19 cellular contexts compared by ENCODE assay signal in genomic region chr11:27599217-27599616, GRCh38.
"Had no signal": no experiment of that assay in that cellular context is flagged by ENCODE, and none has a peak within 500 bp of the region (broad histone marks: within the 10 kb centered on the region; RNA-seq: fewer than 3 reads in every experiment).

No MANE protein-coding gene starts in this region.

- H3K4me3 Mint-ChIP-seq: activated CD8-positive, alpha-beta memory T cell treated with anti-CD3 and anti-CD28 coated beads, Interleukin-2, amount 10 ng/mL, durations not matched to agents 7 days and 5 days; activated naive CD8-positive, alpha-beta T cell; activated T-cell treated with anti-CD3 and anti-CD28 coated beads, Interleukin-2, amount 50 U/mL, for 4 hours; brain; effector memory CD8-positive, alpha-beta T cell; immature natural killer cell; naive thymus-derived CD8-positive, alpha-beta T cell had no signal

- H3K9me3 Mint-ChIP-seq: activated T-cell treated with anti-CD3 and anti-CD28 coated beads, Interleukin-2, amount 50 U/mL, for 4 hours; brain; effector memory CD8-positive, alpha-beta T cell had no signal

- DNase-seq: activated CD4-positive, alpha-beta T cell treated with anti-CD3 and anti-CD28 coated beads, Interleukin-2, amount 50 U/mL, for 48 hours; activated CD4-positive, CD25-positive, alpha-beta regulatory T cell treated with anti-CD3 and anti-CD28 coated beads, Interleukin-2, amount 50 U/mL, for 72 hours; activated CD8-positive, alpha-beta memory T cell treated with anti-CD3 and anti-CD28 coated beads, Interleukin-2, amount 10 ng/mL, durations not matched to agents 7 days and 5 days; activated effector memory CD4-positive, alpha-beta T cell treated with anti-CD3 and anti-CD28 coated beads, Interleukin-2, amount 50 U/mL, for 16 hours; activated T-cell treated with anti-CD3 and anti-CD28 coated beads, Interleukin-2, amount 50 U/mL, for 4 hours; amygdala; effector memory CD8-positive, alpha-beta T cell; hippocampal formation; immature natural killer cell; left cardiac atrium; mucosa of descending colon; naive thymus-derived CD8-positive, alpha-beta T cell; right cardiac atrium; small intestine; thyroid gland; uterus had no signal

- H3K4me1 Mint-ChIP-seq: activated CD8-positive, alpha-beta memory T cell treated with anti-CD3 and anti-CD28 coated beads, Interleukin-2, amount 10 ng/mL, durations not matched to agents 7 days and 5 days; brain; immature natural killer cell; naive thymus-derived CD8-positive, alpha-beta T cell had no signal

- H3K36me3 Mint-ChIP-seq: activated CD8-positive, alpha-beta memory T cell treated with anti-CD3 and anti-CD28 coated beads, Interleukin-2, amount 10 ng/mL, durations not matched to agents 7 days and 5 days had no signal

- H3K27ac Mint-ChIP-seq: activated CD8-positive, alpha-beta memory T cell treated with anti-CD3 and anti-CD28 coated beads, Interleukin-2, amount 10 ng/mL, durations not matched to agents 7 days and 5 days; activated naive CD8-positive, alpha-beta T cell; brain; effector memory CD8-positive, alpha-beta T cell; immature natural killer cell; naive thymus-derived CD8-positive, alpha-beta T cell had no signal

- H3K4me3 ChIP-seq: lung, mucosa of descending colon, thyroid gland, uterus had no signal

- ATAC-seq: activated CD8-positive, alpha-beta memory T cell treated with anti-CD3 and anti-CD28 coated beads, Interleukin-2, amount 10 ng/mL, durations not matched to agents 7 days and 5 days; activated T-cell treated with anti-CD3 and anti-CD28 coated beads, Interleukin-2, amount 50 U/mL, for 4 hours; effector memory CD8-positive, alpha-beta T cell; mucosa of descending colon; naive thymus-derived CD8-positive, alpha-beta T cell; right cardiac atrium had no signal
